Comparison of ENCODE assay signal across 34 cellular contexts in the genomic region with DNA sequence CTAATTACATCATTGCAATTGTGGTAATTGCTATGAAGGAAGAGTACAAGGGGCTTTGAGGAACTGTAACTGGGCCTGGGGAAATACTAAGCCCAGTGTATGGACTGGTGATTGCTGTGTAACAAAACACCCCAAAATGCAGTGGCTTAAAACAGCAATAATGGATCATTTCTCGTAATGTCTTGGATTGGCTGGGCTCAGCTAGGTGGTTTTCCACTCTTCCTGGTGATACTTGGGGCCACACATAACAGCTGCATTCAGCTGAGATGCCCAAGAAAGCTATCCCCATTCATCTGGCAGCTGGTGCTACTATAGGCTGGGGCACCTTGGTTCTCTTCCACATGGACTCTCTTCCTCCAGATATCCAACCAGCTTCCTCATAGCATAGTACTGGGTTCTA.
"Had no signal": no experiment of that assay in that cellular context is flagged by ENCODE, and none has a peak within 500 bp of the region (broad histone marks: within the 10 kb centered on the region; RNA-seq: fewer than 3 reads in every experiment).

No MANE protein-coding gene starts in this region.

- H3K27me3 ChIP-seq: MG63 had no signal

- H3K9ac ChIP-seq: KMS-11 had no signal

- H3K4me2 ChIP-seq: KMS-11 had no signal

- DNase-seq: Karpas-422, Kasumi-1, MG63, MM.1S, MV-4-11, NCI-H1048, NCI-H1092, NCI-H1092 treated with DMSO at 0.1 percent for 48 hours, NCI-H1105, NCI-H1105 treated with DMSO at 0.1 percent for 48 hours, NCI-H1417, NCI-H1417 treated with DMSO at 0.1 percent for 48 hours, NCI-H1436, NCI-H1436 treated with DMSO at 0.1 percent for 48 hours, NCI-H146, NCI-H1694, NCI-H1694 treated with DMSO at 0.1 percent for 48 hours, NCI-H187, NCI-H187 treated with DMSO at 0.1 percent for 48 hours, NCI-H1930, NCI-H2029, NCI-H2029 treated with DMSO at 0.1 percent for 48 hours, NCI-H2081, NCI-H2081 treated with DMSO at 0.1 percent for 48 hours, NCI-H2107, NCI-H2171, NCI-H2171 treated with DMSO at 0.1 percent for 48 hours, NCI-H2227 treated with DMSO at 0.1 percent for 48 hours, NCI-H226, NCI-H446, NCI-H446 treated with DMSO at 0.1 percent for 48 hours, NCI-H510A, NCI-H510A treated with DMSO at 0.1 percent for 48 hours had no signal

- H3K27ac ChIP-seq: KMS-11 had no signal

- H3K4me3 ChIP-seq: MG63 had no signal
